8 cellular contexts compared by ENCODE assay signal in the genomic region with DNA sequence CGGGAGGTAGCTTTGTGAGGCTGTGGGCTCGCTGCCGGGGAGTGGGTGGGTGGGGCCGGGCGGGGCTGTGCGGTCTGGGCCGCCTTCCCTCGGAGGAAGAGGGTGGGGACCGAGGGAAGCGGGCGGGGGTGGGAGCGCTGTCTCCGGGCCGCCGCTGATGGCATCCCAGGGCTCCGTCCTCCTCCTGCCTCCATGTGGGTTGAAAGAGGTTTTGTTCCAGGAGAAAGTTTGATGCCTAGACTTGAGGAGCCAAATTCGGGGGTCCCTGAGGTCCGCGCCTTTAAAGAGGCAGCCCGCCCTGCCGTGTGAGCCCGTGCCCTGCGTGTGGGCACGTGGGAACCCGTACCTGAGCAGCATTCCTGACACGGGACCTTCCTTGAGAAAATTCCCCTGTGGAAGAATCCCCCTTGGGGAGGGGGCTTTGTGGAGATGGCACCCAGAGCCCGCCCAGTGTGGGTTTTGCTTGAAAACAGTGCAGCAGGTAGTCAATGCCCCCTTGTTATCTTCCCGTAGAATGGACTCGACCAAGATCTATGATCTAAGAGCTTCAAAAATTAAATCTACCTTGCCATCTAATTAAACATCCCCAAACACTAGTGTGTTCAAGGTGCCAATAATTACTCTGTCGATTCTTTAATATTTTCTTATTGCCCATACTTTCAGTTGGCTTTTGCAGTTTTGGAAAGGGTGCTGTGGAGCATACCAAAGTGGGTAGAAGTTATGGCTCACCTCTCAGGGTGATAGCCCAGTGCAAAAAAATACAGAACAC.
DNase-seq lines count a peak whose midpoint lies in the region; ATAC-seq and TF ChIP-seq lines count a peak whose summit lies in the region.

No MANE protein-coding gene starts in this region.

- no peak for TF ChIP-seq CTCF in GM12875 (IDR thresholded peaks at IDR 0.05; ENCODE audit: borderline replicate concordance, insufficient read depth, low read depth, low read length)

- no peak for DNase-seq in activated naive CD8-positive, alpha-beta T cell treated with anti-CD3 and anti-CD28 coated beads for 36 hours
- DNase-seq in NCI-H128 (lab: John Stamatoyannopoulos, UW; ENCODE audit: unreplicated experiment), result no peak

- H3K4me3 ChIP-seq in GM12875 (ENCODE audit: low read depth, low read length) (peak overlapping the region; percentile 64), iPS-20b (ENCODE audit: low read length) (peak overlapping the region; percentile 76), stomach smooth muscle (ENCODE audit: low read length in 2 of 2) (peak overlapping the region; percentile 49 to 78)

- H3K9ac ChIP-seq in iPS-20b (ENCODE audit: low read depth, low read length), result peak overlapping the region; percentile 24; the same call in 1 of the 2 replicates
- H3K9ac ChIP-seq in stomach smooth muscle (ENCODE audit: low read length in 2 of 2), result peak overlapping the region in 1 of 2 donors; percentile 37

- H3K27ac ChIP-seq in iPS-20b (ENCODE audit: low read length), result no peak overlapping the region
- no peak overlapping the region for H3K27ac ChIP-seq in stomach smooth muscle (ENCODE audit: low read length)

- peak; percentile 7 for ATAC-seq in HG03066 (IDR thresholded peaks at IDR 0.05; ENCODE audit: low read depth, unreplicated experiment)
- ATAC-seq in HG03135 (IDR thresholded peaks at IDR 0.05; ENCODE audit: unreplicated experiment), result no peak
- no peak for ATAC-seq in HG03039 (IDR thresholded peaks at IDR 0.05; ENCODE audit: unreplicated experiment)

- H3K36me3 ChIP-seq in iPS-20b (ENCODE audit: insufficient read depth, low read depth, low read length), result no peaks in the 10 kb centered on the region
- no peaks in the 10 kb centered on the region for H3K36me3 ChIP-seq in stomach smooth muscle (ENCODE audit: control insufficient read depth in 2 of 2, insufficient read depth in 2 of 2, low read length in 2 of 2)

- H3K4me3 Mint-ChIP-seq in activated naive CD8-positive, alpha-beta T cell treated with anti-CD3 and anti-CD28 coated beads for 36 hours, result peak overlapping the region; percentile 52

- H3K27me3 ChIP-seq in iPS-20b (ENCODE audit: insufficient read depth, low read length), result peaks cover 58% of the 10 kb centered on the region
- peaks cover 0 to 4% of the 10 kb centered on the region in 2 donors for H3K27me3 ChIP-seq in stomach smooth muscle (ENCODE audit: control insufficient read depth in 1 of 2, insufficient read depth in 2 of 2, low read length in 2 of 2)

- H3K9me3 ChIP-seq in iPS-20b (ENCODE audit: insufficient read depth, low read depth, low read length) (no peaks in the 10 kb centered on the region), stomach smooth muscle (ENCODE audit: control insufficient read depth in 2 of 2, low read length in 2 of 2) (no peaks in the 10 kb centered on the region)

- H3K36me3 Mint-ChIP-seq in activated naive CD8-positive, alpha-beta T cell treated with anti-CD3 and anti-CD28 coated beads for 36 hours, result no peaks in the 10 kb centered on the region

- no peak overlapping the region for H3K27ac Mint-ChIP-seq in activated naive CD8-positive, alpha-beta T cell treated with anti-CD3 and anti-CD28 coated beads for 36 hours

- H3K4me1 ChIP-seq in iPS-20b (ENCODE audit: insufficient read depth, low read length), result no peaks in the 10 kb centered on the region
- peaks cover 3% of the 10 kb centered on the region for H3K4me1 ChIP-seq in stomach smooth muscle (ENCODE audit: control insufficient read depth, insufficient read depth, low read length)

- H3K9me3 Mint-ChIP-seq in activated naive CD8-positive, alpha-beta T cell treated with anti-CD3 and anti-CD28 coated beads for 36 hours, result no peaks in the 10 kb centered on the region

- peaks cover 57% of the 10 kb centered on the region for H3K27me3 Mint-ChIP-seq in activated naive CD8-positive, alpha-beta T cell treated with anti-CD3 and anti-CD28 coated beads for 36 hours

- peaks cover 3% of the 10 kb centered on the region for H3K4me1 Mint-ChIP-seq in activated naive CD8-positive, alpha-beta T cell treated with anti-CD3 and anti-CD28 coated beads for 36 hours
